ENCODE assay signal across 8 cellular contexts in the genomic region with DNA sequence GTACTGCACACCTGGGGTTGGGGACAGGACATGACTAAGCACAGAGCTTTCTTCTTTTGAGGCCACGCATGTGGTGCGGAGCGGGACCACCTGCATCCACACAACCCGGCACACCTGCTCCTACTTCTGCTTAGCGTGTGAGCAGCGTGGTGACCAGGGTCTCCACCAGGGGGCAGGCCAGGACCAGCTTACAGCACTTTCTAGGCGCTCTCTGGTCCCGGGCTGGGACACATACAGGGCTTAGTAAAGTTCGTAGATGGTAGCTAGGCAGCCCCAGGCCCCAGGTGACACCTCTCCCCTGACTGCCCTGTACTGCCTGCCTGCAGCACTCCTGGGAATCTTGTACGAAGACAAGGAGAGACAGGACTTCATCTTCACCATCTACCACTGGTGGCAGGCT.
DNase-seq lines count a peak whose midpoint lies in the region; ATAC-seq and TF ChIP-seq lines count a peak whose summit lies in the region.
"Not testable (repeated sequence)": the region's sequence is repeated elsewhere in the genome, so short reads cannot be mapped to it uniquely, and the experiment has no call there.

No MANE protein-coding gene starts in this region.

- not testable (repeated sequence) for H2BK12ac ChIP-seq in trophoblast cell (ENCODE audit: low read length)

- H3K36me3 Mint-ChIP-seq in activated CD8-positive, alpha-beta T cell treated with anti-CD3 and anti-CD28 coated beads, Interleukin-2, amount 10 ng/mL, durations not matched to agents 7 days and 5 days (ENCODE audit: low read depth); chondrocyte (ENCODE audit: low read depth): not testable (repeated sequence)

- H4K12ac ChIP-seq in trophoblast cell (ENCODE audit: low read depth, low read length), result not testable (repeated sequence)

- TF ChIP-seq CTCF in KMS-11 (conservative IDR thresholded peaks at IDR 0.05; ENCODE audit: low read depth, low read length), result peak; percentile 34
- TF ChIP-seq CTCF in Panc1 (IDR thresholded peaks at IDR 0.05), result peak; percentile 54
- TF ChIP-seq CTCF in chondrocyte (IDR thresholded peaks at IDR 0.05), result peak; percentile 55

- not testable (repeated sequence) for H3K27ac ChIP-seq in KMS-11; Panc1 (ENCODE audit: low read length); trophoblast cell (ENCODE audit: low read depth, low read length)

- H3K4me3 ChIP-seq in KMS-11 (IDR thresholded peaks at IDR 0.05; ENCODE audit: insufficient read depth, low read depth, low read length); Panc1 (ENCODE audit: low read depth in 2 of 2, low read length in 2 of 2); trophoblast cell (ENCODE audit: low read depth, low read length): not testable (repeated sequence)

- not testable (repeated sequence) for H3K79me2 ChIP-seq in KMS-11 (ENCODE audit: insufficient read depth, low read depth); trophoblast cell (ENCODE audit: control insufficient read depth, insufficient read depth, low read length, poor library complexity)

- not testable (repeated sequence) for H3K27me3 Mint-ChIP-seq in activated CD8-positive, alpha-beta T cell treated with anti-CD3 and anti-CD28 coated beads, Interleukin-2, amount 10 ng/mL, durations not matched to agents 7 days and 5 days (ENCODE audit: low read depth); chondrocyte (ENCODE audit: low read depth)

- intact Hi-C loops in Panc1 (cut with micrococcal nuclease; ENCODE audit: unreplicated experiment), result not testable (repeated sequence)

- in situ Hi-C loops in Panc1 (cut with HindIII; ENCODE audit: low pct_unique_long_range_greater_than_20kb, low sequenced_read_pairs), result not testable (repeated sequence)

- H3K27me3 ChIP-seq in KMS-11 (ENCODE audit: insufficient read depth, low read depth); Panc1 (ENCODE audit: control insufficient read depth, insufficient read depth, low read length); trophoblast cell (ENCODE audit: insufficient read depth, low read length): not testable (repeated sequence)

- POLR2A ChIA-PET in Panc1 (lab: Charles Lee); activated CD8-positive, alpha-beta T cell treated with anti-CD3 and anti-CD28 coated beads, Interleukin-2, amount 10 ng/mL, durations not matched to agents 7 days and 5 days (lab: Charles Lee): not testable (repeated sequence)

- not testable (repeated sequence) for H3K4ac ChIP-seq in trophoblast cell (ENCODE audit: low read depth, low read length)

- H4K20me1 ChIP-seq in KMS-11 (ENCODE audit: insufficient read depth), result not testable (repeated sequence)

- not testable (repeated sequence) for BruUV-seq in Panc1 (replicated peaks; lab: Mats Ljungman, UMichigan)

- H3K23ac ChIP-seq in trophoblast cell (ENCODE audit: low read length), result not testable (repeated sequence)

- not testable (repeated sequence) for H2BK120ac ChIP-seq in trophoblast cell (ENCODE audit: insufficient read depth, low read length, poor library complexity)

- not testable (repeated sequence) for H3K4me1 Mint-ChIP-seq in activated CD8-positive, alpha-beta T cell treated with anti-CD3 and anti-CD28 coated beads, Interleukin-2, amount 10 ng/mL, durations not matched to agents 7 days and 5 days (ENCODE audit: low read depth); chondrocyte (ENCODE audit: low read depth)

- WGBS in trophoblast cell (ENCODE audit: extremely low coverage, insufficient coverage, insufficient read length), result no CpG with 5 or more reads among the region's 10 CpGs

- DNase-seq in DMS53 (lab: John Stamatoyannopoulos, UW), result peak; percentile 58
- peak; percentile 4 for DNase-seq in Panc1 (ENCODE audit: low read depth, low spot score)
- DNase-seq in activated CD8-positive, alpha-beta T cell treated with anti-CD3 and anti-CD28 coated beads, Interleukin-2, amount 10 ng/mL, durations not matched to agents 7 days and 5 days, result peak; percentile 73
- DNase-seq in chondrocyte (ENCODE audit: low spot score), result not testable (repeated sequence)
- peak; percentile 15 for DNase-seq in iPS DF 19.7 (ENCODE audit: low read depth, low spot score)
- DNase-seq in trophoblast cell, result peak; percentile 56 to 75
- peak; percentile 80 for DNase-seq in stimulated activated naive CD8-positive, alpha-beta T cell treated with anti-CD3 and anti-CD28 coated beads, Interleukin-15, Interleukin-2, amounts not matched to agents 100 U/mL and 50 U/mL, for 24 hours

- ATAC-seq in Panc1; activated CD8-positive, alpha-beta T cell treated with anti-CD3 and anti-CD28 coated beads, Interleukin-2, amount 10 ng/mL, durations not matched to agents 7 days and 5 days; stimulated activated naive CD8-positive, alpha-beta T cell treated with anti-CD3 and anti-CD28 coated beads, Interleukin-15, Interleukin-2, amounts not matched to agents 100 U/mL and 50 U/mL, for 24 hours: not testable (repeated sequence)

- CTCF ChIA-PET in Panc1 (lab: Charles Lee), result not testable (repeated sequence)
- CTCF ChIA-PET in activated CD8-positive, alpha-beta T cell treated with anti-CD3 and anti-CD28 coated beads, Interleukin-2, amount 10 ng/mL, durations not matched to agents 7 days and 5 days (lab: Charles Lee), result interaction anchor here (0.8 kb wide), 1 partner anchor 161 kb away, joined by 3 read pairs; no protein-coding TSS in a partner anchor

- not testable (repeated sequence) for H2AK5ac ChIP-seq in trophoblast cell (ENCODE audit: low read length)

- H3K4me1 ChIP-seq in KMS-11 (ENCODE audit: low read depth, poor library complexity, severe bottlenecking); Panc1 (ENCODE audit: control insufficient read depth, insufficient read depth, low read length); trophoblast cell (ENCODE audit: control insufficient read depth in 1 of 2, insufficient read depth in 2 of 2, low read length in 2 of 2): not testable (repeated sequence)

- not testable (repeated sequence) for H3K4me2 ChIP-seq in KMS-11; trophoblast cell (ENCODE audit: low read length)

- H3K79me1 ChIP-seq in trophoblast cell (ENCODE audit: low read length), result not testable (repeated sequence)

- H4K8ac ChIP-seq in trophoblast cell (ENCODE audit: low read depth, low read length), result not testable (repeated sequence)

- not testable (repeated sequence) for H3K36me3 ChIP-seq in KMS-11 (ENCODE audit: insufficient read depth); Panc1 (ENCODE audit: control insufficient read depth, insufficient read depth, low read length); trophoblast cell (ENCODE audit: control insufficient read depth in 1 of 2, insufficient read depth in 2 of 2, low read length in 2 of 2)

- H3K14ac ChIP-seq in trophoblast cell (ENCODE audit: low read length), result not testable (repeated sequence)

- H3K18ac ChIP-seq in trophoblast cell (ENCODE audit: low read length), result not testable (repeated sequence)

- not testable (repeated sequence) for H2BK5ac ChIP-seq in trophoblast cell (ENCODE audit: low read depth, low read length, poor library complexity)

- not testable (repeated sequence) for H3K27ac Mint-ChIP-seq in activated CD8-positive, alpha-beta T cell treated with anti-CD3 and anti-CD28 coated beads, Interleukin-2, amount 10 ng/mL, durations not matched to agents 7 days and 5 days; chondrocyte (ENCODE audit: unreplicated experiment)

- H2AFZ ChIP-seq in KMS-11 (ENCODE audit: low read depth); trophoblast cell (ENCODE audit: insufficient read depth, low read length, poor library complexity): not testable (repeated sequence)

- H3K9me3 ChIP-seq in Panc1 (ENCODE audit: control insufficient read depth, insufficient read depth, low read depth, low read length); trophoblast cell (ENCODE audit: insufficient read depth, low read depth, low read length): not testable (repeated sequence)

- H3K4me3 Mint-ChIP-seq in activated CD8-positive, alpha-beta T cell treated with anti-CD3 and anti-CD28 coated beads, Interleukin-2, amount 10 ng/mL, durations not matched to agents 7 days and 5 days; chondrocyte (ENCODE audit: unreplicated experiment): not testable (repeated sequence)

- H3K9me3 Mint-ChIP-seq in activated CD8-positive, alpha-beta T cell treated with anti-CD3 and anti-CD28 coated beads, Interleukin-2, amount 10 ng/mL, durations not matched to agents 7 days and 5 days (ENCODE audit: insufficient read depth); chondrocyte (ENCODE audit: low read depth): not testable (repeated sequence)

- not testable (repeated sequence) for H4K91ac ChIP-seq in trophoblast cell (ENCODE audit: low read depth, low read length)

- not testable (repeated sequence) for H3K9ac ChIP-seq in KMS-11; trophoblast cell (ENCODE audit: low read length)
